8 cellular contexts compared by ENCODE assay signal in genomic region chr7:3095046-3095445, GRCh38. TPM values are rescaled to one million over a fixed set of nuclear protein-coding genes. Genes with fewer than 3 reads are reported as not detected.
A peak's percentile ranks its signal among the peaks of the same experiment; 100 is the strongest.
DNase-seq lines count a peak whose midpoint lies in the region; ATAC-seq and TF ChIP-seq lines count a peak whose summit lies in the region.

No MANE protein-coding gene starts in this region.

- H3K27me3 Mint-ChIP-seq in activated naive CD4-positive, alpha-beta T cell treated with anti-CD3 and anti-CD28 coated beads, Interleukin-2, amount 10 ng/mL, durations not matched to agents 7 days and 5 days = peaks cover 4% of the 10 kb centered on the region
- H3K27me3 Mint-ChIP-seq in Caco-2 (ENCODE audit: insufficient read depth, unreplicated experiment) = no peaks in the 10 kb centered on the region

- no peaks in the 10 kb centered on the region for H3K27me3 ChIP-seq in Caco-2 (replicated peaks; ENCODE audit: control insufficient read depth, insufficient read depth, low read length)

- H3K27ac Mint-ChIP-seq in activated naive CD4-positive, alpha-beta T cell treated with anti-CD3 and anti-CD28 coated beads, Interleukin-2, amount 10 ng/mL, durations not matched to agents 7 days and 5 days = peak overlapping the region; percentile 97
- H3K27ac Mint-ChIP-seq in Caco-2 (ENCODE audit: unreplicated experiment) = no peak overlapping the region

- peak; percentile 75 for DNase-seq in NOMO-1 treated with dmso at 0.1 percent for 144 hours (lab: John Stamatoyannopoulos, UW; ENCODE audit: unreplicated experiment)
- peak; percentile 70 for DNase-seq in activated naive CD4-positive, alpha-beta T cell treated with anti-CD3 and anti-CD28 coated beads, Interleukin-2, amount 10 ng/mL, durations not matched to agents 7 days and 5 days
- peak; percentile 40 for DNase-seq in stimulated activated CD4-positive, alpha-beta T cell treated with anti-CD3 and anti-CD28 coated beads, Interleukin-4, amount 100 ng/mL, for 24 hours
- no peak for DNase-seq in superior temporal gyrus (ENCODE audit: extremely low spot score)
- no peak for DNase-seq in Caco-2
- no peak for DNase-seq in cerebellar nuclear complex (lab: John Stamatoyannopoulos, UW)

- H3K4me1 Mint-ChIP-seq in activated naive CD4-positive, alpha-beta T cell treated with anti-CD3 and anti-CD28 coated beads, Interleukin-2, amount 10 ng/mL, durations not matched to agents 7 days and 5 days = peaks cover 66% of the 10 kb centered on the region
- H3K4me1 Mint-ChIP-seq in Caco-2 (ENCODE audit: low read depth, unreplicated experiment) = no peaks in the 10 kb centered on the region

- intact Hi-C loops in Caco-2 (cut with micrococcal nuclease; ENCODE audit: unreplicated experiment) = no loop called here

- no peaks in the 10 kb centered on the region for H3K4me1 ChIP-seq in Caco-2

- POLR2A ChIA-PET in Caco-2 (lab: Charles Lee) = no interaction called here

- no peak overlapping the region for H3K4me3 ChIP-seq in Caco-2 (ENCODE audit: low read depth, low read length)

- H3K4me3 Mint-ChIP-seq in activated naive CD4-positive, alpha-beta T cell treated with anti-CD3 and anti-CD28 coated beads, Interleukin-2, amount 10 ng/mL, durations not matched to agents 7 days and 5 days = peak overlapping the region; percentile 66
- H3K4me3 Mint-ChIP-seq in Caco-2 (ENCODE audit: unreplicated experiment) = no peak overlapping the region

- no peak for TF ChIP-seq CTCF in Caco-2 (IDR thresholded peaks at IDR 0.05; ENCODE audit: insufficient read depth in 1 of 2, low read depth in 1 of 2, low read length in 1 of 2, severe bottlenecking in 1 of 2, unreplicated experiment in 1 of 2)

- no peaks in the 10 kb centered on the region for H3K9me3 Mint-ChIP-seq in activated naive CD4-positive, alpha-beta T cell treated with anti-CD3 and anti-CD28 coated beads, Interleukin-2, amount 10 ng/mL, durations not matched to agents 7 days and 5 days
- H3K9me3 Mint-ChIP-seq in Caco-2 (ENCODE audit: unreplicated experiment) = peaks cover 18% of the 10 kb centered on the region

- CTCF ChIA-PET in activated naive CD4-positive, alpha-beta T cell treated with anti-CD3 and anti-CD28 coated beads, Interleukin-2, amount 10 ng/mL, durations not matched to agents 7 days and 5 days (lab: Charles Lee) = interaction anchor here (0.8 to 6.8 kb wide), 5 partner anchors 9 to 59 kb away, joined by 3 to 68 read pairs (median 4); no protein-coding TSS in a partner anchor
- CTCF ChIA-PET in Caco-2 (lab: Charles Lee) = no interaction called here

- no peaks in the 10 kb centered on the region; the same call in 1 of the 2 replicates for H3K9me3 ChIP-seq in Caco-2

- ATAC-seq in GM21526 (IDR thresholded peaks at IDR 0.05; ENCODE audit: low FRiP score, unreplicated experiment) (peak; percentile 53), GM21737 (IDR thresholded peaks at IDR 0.05; ENCODE audit: unreplicated experiment) (no peak)

- H3K36me3 ChIP-seq in Caco-2 (ENCODE audit: control insufficient read depth, insufficient read depth, low read length) = no peaks in the 10 kb centered on the region

- H3K36me3 Mint-ChIP-seq in activated naive CD4-positive, alpha-beta T cell treated with anti-CD3 and anti-CD28 coated beads, Interleukin-2, amount 10 ng/mL, durations not matched to agents 7 days and 5 days = peaks cover 2% of the 10 kb centered on the region
- no peaks in the 10 kb centered on the region for H3K36me3 Mint-ChIP-seq in Caco-2 (ENCODE audit: insufficient read depth, unreplicated experiment)

- no TSS peak for BruUV-seq in Caco-2 (replicated peaks; lab: Mats Ljungman, UMichigan)

RNA-seq across cellular contexts. Expression of gene CARD11, which starts 51.4 kb away (rescaled TPM):
- total RNA-seq in Caco-2 (2022) = 4.4 and 5.4 TPM in 2 replicates

Comparison
In these comparisons a context has a peak if more than half of its experiments do, and no peak if none do; other contexts are left out.
1. DNase-seq: peak in NOMO-1 treated with dmso at 0.1 percent for 144 hours (single experiment), activated naive CD4-positive, alpha-beta T cell treated with anti-CD3 and anti-CD28 coated beads, Interleukin-2, amount 10 ng/mL, durations not matched to agents 7 days and 5 days (single experiment) and stimulated activated CD4-positive, alpha-beta T cell treated with anti-CD3 and anti-CD28 coated beads, Interleukin-4, amount 100 ng/mL, for 24 hours (single experiment); none in superior temporal gyrus (single experiment), Caco-2 (0 of 2) and cerebellar nuclear complex (0 of 2).